Comparison of ENCODE assay signal across 1 cellular context in genomic region chr4:26073886-26074560, GRCh38.
TF ChIP-seq lines count a peak whose summit lies in the region.

No MANE protein-coding gene starts in this region.

TF ChIP-seq in GM12878, 131 proteins besides CTCF, POLR2A, EP300 and RAD21 (continued from another document):
- no peak for TF ChIP-seq ZNF592 (IDR thresholded peaks at IDR 0.05)
- TF ChIP-seq RUNX3 (IDR thresholded peaks at IDR 0.05; ENCODE audit: low read length): peak; percentile 1; the same call in 1 of the 2 replicates
- 0 out of 2 replicates have a peak, but pooled peaks have one; percentile 40 for TF ChIP-seq CHD4 (IDR thresholded peaks at IDR 0.05)
- no peak for TF ChIP-seq MXI1 (IDR thresholded peaks at IDR 0.05; ENCODE audit: low read depth, low read length)
- TF ChIP-seq NRF1 (conservative IDR thresholded peaks at IDR 0.05; ENCODE audit: low read depth, low read length): no peak
